8 cellular contexts compared by ENCODE assay signal in genomic region chr5:127551410-127552041, GRCh38.
"Had no signal": no experiment of that assay in that cellular context is flagged by ENCODE, and none has a peak within 500 bp of the region (broad histone marks: within the 10 kb centered on the region; RNA-seq: fewer than 3 reads in every experiment).

No MANE protein-coding gene starts in this region.

- H3K27ac ChIP-seq: GM23248 had no signal

- ATAC-seq: HCT116, K562 had no signal

- H2AFZ ChIP-seq: GM23248 had no signal

- FAIRE-seq: HTR-8/SVneo, K562 had no signal

- DNase-seq: GM23248, GOT3, H7, HFFc6 had no signal

- H3K9ac ChIP-seq: GM23248 had no signal

- H3K9me3 ChIP-seq: HAP-1 had no signal

- H3K4me3 ChIP-seq: GM23248, HAP-1, K562 had no signal
